8 cellular contexts compared by ENCODE assay signal in genomic region chr9:105842023-105842644, GRCh38.
DNase-seq lines count a peak whose midpoint lies in the region; ATAC-seq and TF ChIP-seq lines count a peak whose summit lies in the region.

No MANE protein-coding gene starts in this region.

- POLR2A ChIA-PET in AG04450 (lab: Yijun Ruan, JAX) = no interaction called here
- POLR2A ChIA-PET in activated CD4-positive, alpha-beta memory T cell treated with anti-CD3 and anti-CD28 coated beads, Interleukin-2, amount 10 ng/mL, durations not matched to agents 7 days and 5 days (lab: Charles Lee) = no interaction called here

- H3K9me3 ChIP-seq in AG04450 (ENCODE audit: control insufficient read depth, insufficient read depth, low read length) (no peaks in the 10 kb centered on the region), suprapubic skin (no peaks in the 10 kb centered on the region)

- H3K27ac ChIP-seq in AG04450 (ENCODE audit: low read depth, low read length) (no peak overlapping the region), suprapubic skin (no peak overlapping the region)

- H3K4me3 ChIP-seq in AG04450 (ENCODE audit: low read depth, low read length) (no peak overlapping the region), suprapubic skin (no peak overlapping the region)

- no peak for DNase-seq in AG04450 (ENCODE audit: low read depth, low spot score)
- DNase-seq in GM10266 (ENCODE audit: extremely low spot score) = peak; percentile 42
- peak; percentile 15 for DNase-seq in LoVo (ENCODE audit: low spot score)
- peak; percentile 24 for DNase-seq in activated CD4-positive, alpha-beta memory T cell treated with anti-CD3 and anti-CD28 coated beads, Interleukin-2, amount 10 ng/mL, durations not matched to agents 7 days and 5 days
- peak; percentile 67 for DNase-seq in iPS-NIHi7 (ENCODE audit: extremely low spot score)
- no peak for DNase-seq in suprapubic skin (ENCODE audit: low spot score in 2 of 2)
- no peak for DNase-seq in NCI-H1048 (lab: John Stamatoyannopoulos, UW)

- H3K4me1 ChIP-seq in suprapubic skin = no peaks in the 10 kb centered on the region

- H3K27me3 ChIP-seq in AG04450 (ENCODE audit: control insufficient read depth, insufficient read depth, low read length) = no peaks in the 10 kb centered on the region
- no peaks in the 10 kb centered on the region for H3K27me3 ChIP-seq in suprapubic skin

- H3K4me1 Mint-ChIP-seq in activated CD4-positive, alpha-beta memory T cell treated with anti-CD3 and anti-CD28 coated beads, Interleukin-2, amount 10 ng/mL, durations not matched to agents 7 days and 5 days = no peaks in the 10 kb centered on the region

- no peaks in the 10 kb centered on the region for H3K9me3 Mint-ChIP-seq in activated CD4-positive, alpha-beta memory T cell treated with anti-CD3 and anti-CD28 coated beads, Interleukin-2, amount 10 ng/mL, durations not matched to agents 7 days and 5 days

- TF ChIP-seq EP300 in suprapubic skin (IDR thresholded peaks at IDR 0.05) = no peak

- TF ChIP-seq POLR2A in suprapubic skin (IDR thresholded peaks at IDR 0.05) = no peak

- H3K36me3 Mint-ChIP-seq in activated CD4-positive, alpha-beta memory T cell treated with anti-CD3 and anti-CD28 coated beads, Interleukin-2, amount 10 ng/mL, durations not matched to agents 7 days and 5 days (ENCODE audit: low read depth) = no peaks in the 10 kb centered on the region

- no peak overlapping the region for H3K4me3 Mint-ChIP-seq in activated CD4-positive, alpha-beta memory T cell treated with anti-CD3 and anti-CD28 coated beads, Interleukin-2, amount 10 ng/mL, durations not matched to agents 7 days and 5 days

- WGBS in suprapubic skin = 50% methylated on average over 4 of the region's 4 CpGs

- H3K27me3 Mint-ChIP-seq in activated CD4-positive, alpha-beta memory T cell treated with anti-CD3 and anti-CD28 coated beads, Interleukin-2, amount 10 ng/mL, durations not matched to agents 7 days and 5 days = peaks cover 2% of the 10 kb centered on the region

- H3K36me3 ChIP-seq in suprapubic skin = no peaks in the 10 kb centered on the region

- CTCF ChIA-PET in AG04450 (lab: Charles Lee) = interaction anchor here (0.6 to 5.3 kb wide), 28 partner anchors 9 to 1499 kb away, joined by 3 to 66 read pairs (median 3); no protein-coding TSS in a partner anchor
- CTCF ChIA-PET in activated CD4-positive, alpha-beta memory T cell treated with anti-CD3 and anti-CD28 coated beads, Interleukin-2, amount 10 ng/mL, durations not matched to agents 7 days and 5 days (lab: Charles Lee) = interaction anchor here (0.8 to 7.2 kb wide), 6 partner anchors 9 to 233 kb away, joined by 3 to 79 read pairs (median 4); no protein-coding TSS in a partner anchor

- no peak overlapping the region for H3K27ac Mint-ChIP-seq in activated CD4-positive, alpha-beta memory T cell treated with anti-CD3 and anti-CD28 coated beads, Interleukin-2, amount 10 ng/mL, durations not matched to agents 7 days and 5 days

- TF ChIP-seq CTCF in AG04450 (IDR thresholded peaks at IDR 0.05; ENCODE audit: low read depth, low read length) (peak; percentile 87), GM10266 (IDR thresholded peaks at IDR 0.05; ENCODE audit: control insufficient read depth, insufficient read depth, low read depth, missing control alignments) (peak; percentile 69), suprapubic skin (IDR thresholded peaks at IDR 0.05) (peak; percentile 12 to 34)

- ATAC-seq in GM18909 (IDR thresholded peaks at IDR 0.05; ENCODE audit: poor library complexity, unreplicated experiment) = no peak

Comparison
In these comparisons a context has a peak if more than half of its experiments do, and no peak if none do; other contexts are left out.
1. DNase-seq: peak in GM10266 (single experiment), LoVo (single experiment), activated CD4-positive, alpha-beta memory T cell treated with anti-CD3 and anti-CD28 coated beads, Interleukin-2, amount 10 ng/mL, durations not matched to agents 7 days and 5 days (single experiment) and iPS-NIHi7 (single experiment); none in AG04450 (single experiment), suprapubic skin (0 of 2) and NCI-H1048 (single experiment).
2. CTCF ChIP-seq: peak in every context shown above with its lines; median percentile 87 in AG04450; 69 in GM10266; 23 in suprapubic skin.